In the genomic region with DNA sequence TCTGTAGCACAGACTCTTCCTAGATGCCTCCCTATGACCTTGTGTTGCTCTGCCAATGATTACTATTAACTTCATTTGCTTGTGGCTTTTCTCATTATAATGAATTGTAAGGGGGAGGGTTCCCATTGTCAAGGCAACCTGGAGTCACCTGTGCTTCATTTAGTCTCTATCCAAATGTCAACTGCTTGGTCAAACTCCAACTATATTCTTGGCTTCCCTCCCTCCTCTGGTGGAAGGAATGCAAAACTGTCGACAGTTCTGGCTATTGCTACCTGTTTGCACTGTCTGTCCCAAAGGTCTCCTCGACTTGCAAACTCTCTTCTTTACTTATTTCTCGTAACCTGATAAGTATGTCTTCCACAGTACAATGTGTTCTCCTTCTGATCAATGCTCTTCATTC, we compare ENCODE assay signal across 12 cellular contexts.
DNase-seq lines count a peak whose midpoint lies in the region; ATAC-seq and TF ChIP-seq lines count a peak whose summit lies in the region.
"Had no signal": no experiment of that assay in that cellular context is flagged by ENCODE, and none has a peak within 500 bp of the region (broad histone marks: within the 10 kb centered on the region; RNA-seq: fewer than 3 reads in every experiment).

No MANE protein-coding gene starts in this region.

- no peak for TF ChIP-seq EP300 in SK-N-SH (IDR thresholded peaks at IDR 0.05; ENCODE audit: borderline replicate concordance in 1 of 2, low read depth in 1 of 2, low read length in 1 of 2)

- no peak overlapping the region for H3K9ac ChIP-seq in SK-N-SH

- no peaks in the 10 kb centered on the region for H3K27me3 ChIP-seq in BE2C
- peaks cover 6% of the 10 kb centered on the region for H3K27me3 ChIP-seq in foreskin keratinocyte
- H3K27me3 ChIP-seq in SK-N-SH (ENCODE audit: insufficient read depth): no peaks in the 10 kb centered on the region
- H3K27me3 ChIP-seq: adrenal gland had no signal

- H3K36me3 ChIP-seq in BE2C (no peaks in the 10 kb centered on the region), SK-N-SH (replicated peaks in 1 of 2; ENCODE audit: control insufficient read depth in 1 of 2, insufficient read depth in 2 of 2, low read length in 1 of 2) (no peaks in the 10 kb centered on the region)
- H3K36me3 ChIP-seq: adrenal gland had no signal

- H3K4me1 Mint-ChIP-seq in mesothelial cell of epicardium: no peaks in the 10 kb centered on the region
- H3K4me1 Mint-ChIP-seq: B cell had no signal

- no peak overlapping the region for H3K4me2 ChIP-seq in SK-N-SH

- no peaks in the 10 kb centered on the region for H3K79me2 ChIP-seq in SK-N-SH (ENCODE audit: insufficient read depth)

- no peaks in the 10 kb centered on the region for H4K20me1 ChIP-seq in SK-N-SH (ENCODE audit: insufficient read depth)

- no peak overlapping the region for H2AFZ ChIP-seq in SK-N-SH (ENCODE audit: low read depth)

- H3K27ac ChIP-seq in foreskin keratinocyte (no peak overlapping the region), SK-N-SH (ENCODE audit: low read depth in 2 of 2, low read length in 1 of 2) (no peak overlapping the region)
- H3K27ac ChIP-seq: adrenal gland had no signal

- no peaks in the 10 kb centered on the region for H3K9me3 Mint-ChIP-seq in mesothelial cell of epicardium

- no peaks in the 10 kb centered on the region for H3F3A ChIP-seq in SK-N-SH (replicated peaks; ENCODE audit: insufficient read depth)

- H3K36me3 Mint-ChIP-seq in mesothelial cell of epicardium: no peaks in the 10 kb centered on the region

- H3K4me3 ChIP-seq in BE2C (ENCODE audit: low read depth, low read length) (no peak overlapping the region), SK-N-SH (ENCODE audit: low read depth in 2 of 2, low read length in 1 of 2) (no peak overlapping the region)
- H3K4me3 ChIP-seq: adrenal gland had no signal

- no peaks in the 10 kb centered on the region for H3K9me2 ChIP-seq in SK-N-SH

- peaks cover 13% of the 10 kb centered on the region for H3K27me3 Mint-ChIP-seq in mesothelial cell of epicardium (ENCODE audit: low read depth)
- H3K27me3 Mint-ChIP-seq: B cell had no signal

- H3K27ac Mint-ChIP-seq in mesothelial cell of epicardium: no peak overlapping the region
- H3K27ac Mint-ChIP-seq: B cell had no signal

- no peak overlapping the region for H3K4me3 Mint-ChIP-seq in mesothelial cell of epicardium
- H3K4me3 Mint-ChIP-seq: B cell had no signal

- DNase-seq in BE2C: no peak
- peak; percentile 95 for DNase-seq in NCI-H526 treated with DMSO at 0.1 percent for 48 hours (lab: John Stamatoyannopoulos, UW)
- peak in 1 of 2 donors; percentile 8 for DNase-seq in foreskin keratinocyte
- DNase-seq in mesothelial cell of epicardium (ENCODE audit: low spot score in 2 of 2, unreplicated experiment in 2 of 2): no peak
- DNase-seq in SK-N-SH: no peak
- DNase-seq in midbrain (lab: John Stamatoyannopoulos, UW): no peak
- DNase-seq in SIG-M5 treated with dmso at 0.1 percent for 504 hours (lab: John Stamatoyannopoulos, UW; ENCODE audit: unreplicated experiment): no peak
- no peak for DNase-seq in T-helper 9 cell
- DNase-seq: activated T-cell treated with anti-CD3 and anti-CD28 coated beads for 4 hours, adrenal gland, NCI-H82 had no signal

- CTCF ChIA-PET in SK-N-SH (lab: Yijun Ruan, JAX): no interaction called here

- TF ChIP-seq RAD21 in SK-N-SH (IDR thresholded peaks at IDR 0.05; ENCODE audit: low read length): no peak

- 5% methylated on average over 3 of the region's 3 CpGs for WGBS in SK-N-SH (ENCODE audit: low lambda C conversion rate)

- TF ChIP-seq CTCF in BE2C (IDR thresholded peaks at IDR 0.05; ENCODE audit: low read depth, low read length) (peak; percentile 6; the same call in 1 of the 2 replicates), foreskin keratinocyte (conservative IDR thresholded peaks at IDR 0.05) (peak; percentile 35), mesothelial cell of epicardium (IDR thresholded peaks at IDR 0.05; ENCODE audit: unreplicated experiment) (peak; percentile 25), SK-N-SH (IDR thresholded peaks at IDR 0.05) (no peak)

- H3K9me3 ChIP-seq in BE2C (no peaks in the 10 kb centered on the region), SK-N-SH (no peaks in the 10 kb centered on the region)
- H3K9me3 ChIP-seq: adrenal gland had no signal

- POLR2A ChIA-PET in SK-N-SH (lab: Yijun Ruan, JAX): no interaction called here

- H3K4me1 ChIP-seq in BE2C: no peaks in the 10 kb centered on the region
- H3K4me1 ChIP-seq in foreskin keratinocyte: no peaks in the 10 kb centered on the region
- H3K4me1 ChIP-seq in SK-N-SH (ENCODE audit: control insufficient read depth in 1 of 2, insufficient read depth in 2 of 2, low read depth in 1 of 2, low read length in 1 of 2): no peaks in the 10 kb centered on the region
- H3K4me1 ChIP-seq: adrenal gland had no signal

- ATAC-seq in foreskin keratinocyte: no peak

TF ChIP-seq in SK-N-SH, 30 proteins besides CTCF, POLR2A, EP300 and RAD21:
- no peak for TF ChIP-seq SMC3 (IDR thresholded peaks at IDR 0.05; ENCODE audit: low read depth, low read length)
